12 cellular contexts compared by ENCODE assay signal in genomic region chr10:31749293-31749692, GRCh38.
DNase-seq lines count a peak whose midpoint lies in the region; ATAC-seq and TF ChIP-seq lines count a peak whose summit lies in the region.
"Had no signal": no experiment of that assay in that cellular context is flagged by ENCODE, and none has a peak within 500 bp of the region (broad histone marks: within the 10 kb centered on the region; RNA-seq: fewer than 3 reads in every experiment).

No MANE protein-coding gene starts in this region.

- no peaks in the 10 kb centered on the region for H3K9me2 ChIP-seq in SK-N-SH

- no peaks in the 10 kb centered on the region for H3K79me1 ChIP-seq in mesendoderm (ENCODE audit: low read length)

- no peak overlapping the region for H2AK5ac ChIP-seq in mesendoderm (ENCODE audit: low read length)

- H3K27me3 ChIP-seq in SK-N-SH (ENCODE audit: insufficient read depth): no peaks in the 10 kb centered on the region
- no peaks in the 10 kb centered on the region for H3K27me3 ChIP-seq in tibial artery
- H3K27me3 ChIP-seq in mesendoderm (ENCODE audit: insufficient read depth, low read length, poor library complexity): no peaks in the 10 kb centered on the region
- H3K27me3 ChIP-seq in adrenal gland: no peaks in the 10 kb centered on the region

- H3K4me2 ChIP-seq in SK-N-SH: no peak overlapping the region
- H3K4me2 ChIP-seq in mesendoderm (ENCODE audit: low read length): no peak overlapping the region

- H3K4ac ChIP-seq in mesendoderm (ENCODE audit: low read depth, low read length): no peak overlapping the region

- H2AFZ ChIP-seq in SK-N-SH (ENCODE audit: low read depth): peak overlapping the region; percentile 96; the same call in 1 of the 2 replicates

- H3K4me1 ChIP-seq in SK-N-SH (ENCODE audit: control insufficient read depth in 1 of 2, insufficient read depth in 2 of 2, low read depth in 1 of 2, low read length in 1 of 2) (peaks cover 26 to 28% of the 10 kb centered on the region in 2 experiments; a peak in 3 of 4 replicates), tibial artery (peaks cover 0 to 27% (median 14%) of the 10 kb centered on the region in 4 donors), mesendoderm (ENCODE audit: control insufficient read depth, low read depth, low read length) (no peaks in the 10 kb centered on the region), adrenal gland (replicated peaks in 1 of 2) (peaks cover under 1 to 32% of the 10 kb centered on the region in 2 donors)

- H3K9ac ChIP-seq in SK-N-SH (no peak overlapping the region), mesendoderm (ENCODE audit: low read length) (no peak overlapping the region)

- POLR2A ChIA-PET in SK-N-SH (lab: Yijun Ruan, JAX): interaction anchor here (2.1 kb wide), 1 partner anchor 11 kb away, joined by 7 read pairs; no protein-coding TSS in a partner anchor

- H3K23ac ChIP-seq in mesendoderm (ENCODE audit: low read length): no peak overlapping the region

- no peak for TF ChIP-seq POLR2A in adrenal gland (IDR thresholded peaks at IDR 0.05)

- no peaks in the 10 kb centered on the region for H4K20me1 ChIP-seq in SK-N-SH (ENCODE audit: insufficient read depth)

- CTCF ChIA-PET in SK-N-SH (lab: Yijun Ruan, JAX): interaction anchor here (0.9 to 2.0 kb wide), 4 partner anchors 14 to 965 kb away, joined by 3 to 6 read pairs (median 4); no protein-coding TSS in a partner anchor

- intact Hi-C loops in tibial artery (cut with DNase I; ENCODE audit: low total_unique reads): no loop called here
- intact Hi-C loops in adrenal gland (cut with DNase I): no loop called here

- H2BK5ac ChIP-seq in mesendoderm (ENCODE audit: low read length): no peak overlapping the region

- no peak overlapping the region for H3K18ac ChIP-seq in mesendoderm (ENCODE audit: low read length)

- no peak overlapping the region for H2BK15ac ChIP-seq in mesendoderm (replicated peaks; ENCODE audit: low read depth)

- no peak overlapping the region for H4K8ac ChIP-seq in mesendoderm (ENCODE audit: low read depth, low read length)

- H3K27ac ChIP-seq in SK-N-SH (ENCODE audit: low read depth in 2 of 2, low read length in 1 of 2): peak overlapping the region in 1 of 2 experiments; percentile 86; a peak in 2 of 4 replicates
- peak overlapping the region; percentile 36 to 53 for H3K27ac ChIP-seq in tibial artery
- H3K27ac ChIP-seq in mesendoderm (ENCODE audit: low read depth, low read length): no peak overlapping the region
- H3K27ac ChIP-seq in adrenal gland: peak overlapping the region in 1 of 5 donors; percentile 7

- H3K79me2 ChIP-seq in SK-N-SH (ENCODE audit: insufficient read depth): no peaks in the 10 kb centered on the region
- H3K79me2 ChIP-seq in mesendoderm (ENCODE audit: control insufficient read depth, insufficient read depth, low read length): no peaks in the 10 kb centered on the region

- DNase-seq in SK-N-SH: peak; percentile 56
- DNase-seq in NCI-H524 treated with DMSO at 0.1 percent for 48 hours (lab: John Stamatoyannopoulos, UW): peak; percentile 15
- DNase-seq in globus pallidus (ENCODE audit: low spot score): peak; percentile 22
- peak in 1 of 2 donors; percentile 57 for DNase-seq in tibial artery
- no peak for DNase-seq in mesendoderm
- no peak for DNase-seq in adrenal gland
- DNase-seq in kidney glomerular epithelial cell (lab: John Stamatoyannopoulos, UW): no peak
- DNase-seq: activated CD4-positive, alpha-beta T cell treated with anti-CD3 and anti-CD28 coated beads, Interleukin-2, amount 50 U/mL, for 4 hours; GDM1; T-helper 1 cell had no signal

- peaks cover 14% of the 10 kb centered on the region for H3F3A ChIP-seq in SK-N-SH (replicated peaks; ENCODE audit: insufficient read depth)

- WGBS in SK-N-SH (ENCODE audit: low lambda C conversion rate): 85% methylated on average over 7 of the region's 13 CpGs
- no CpG with 5 or more reads among the region's 13 CpGs for WGBS in mesendoderm (ENCODE audit: extremely low coverage, insufficient coverage, low lambda C conversion rate)
- 82 to 93% (median 87%) methylated on average over 3 to 13 of the region's 13 CpGs for WGBS in adrenal gland, 4 donors

- H3K4me3 ChIP-seq in SK-N-SH (ENCODE audit: low read depth in 2 of 2, low read length in 1 of 2) (no peak overlapping the region), tibial artery (no peak overlapping the region), mesendoderm (ENCODE audit: low read length) (no peak overlapping the region), adrenal gland (no peak overlapping the region)

- no peak overlapping the region for H3K56ac ChIP-seq in mesendoderm (ENCODE audit: low read length)

- no peak overlapping the region for H2BK120ac ChIP-seq in mesendoderm (ENCODE audit: low read depth, low read length)

- ATAC-seq in SK-N-SH treated with all-trans-retinoic acid at 6 μM for 48 hours: no peak
- ATAC-seq: activated naive CD4-positive, alpha-beta T cell treated with anti-CD3 and anti-CD28 coated beads, Interleukin-2, amount 50 U/mL, for 72 hours had no signal

- no peak for TF ChIP-seq RAD21 in SK-N-SH (IDR thresholded peaks at IDR 0.05; ENCODE audit: low read length)

- no peaks in the 10 kb centered on the region for H3K36me3 ChIP-seq in SK-N-SH (replicated peaks in 1 of 2; ENCODE audit: control insufficient read depth in 1 of 2, insufficient read depth in 2 of 2, low read length in 1 of 2)
- H3K36me3 ChIP-seq in tibial artery: no peaks in the 10 kb centered on the region
- H3K36me3 ChIP-seq in mesendoderm (ENCODE audit: control insufficient read depth, insufficient read depth, low read length): no peaks in the 10 kb centered on the region
- H3K36me3 ChIP-seq in adrenal gland (replicated peaks in 1 of 2): no peaks in the 10 kb centered on the region

- H3K9me3 ChIP-seq in SK-N-SH (no peaks in the 10 kb centered on the region), tibial artery (no peaks in the 10 kb centered on the region), adrenal gland (replicated peaks in 1 of 3) (no peaks in the 10 kb centered on the region)

- H4K5ac ChIP-seq in mesendoderm (ENCODE audit: low read length): no peak overlapping the region

- no peak for TF ChIP-seq EP300 in SK-N-SH (IDR thresholded peaks at IDR 0.05; ENCODE audit: borderline replicate concordance in 1 of 2, low read depth in 1 of 2, low read length in 1 of 2)

- TF ChIP-seq CTCF in SK-N-SH (IDR thresholded peaks at IDR 0.05): no peak
- no peak for TF ChIP-seq CTCF in tibial artery (IDR thresholded peaks at IDR 0.05)
- TF ChIP-seq CTCF in adrenal gland (IDR thresholded peaks at IDR 0.05): no peak

TF ChIP-seq in SK-N-SH, 30 proteins besides CTCF, POLR2A, EP300 and RAD21 (continues in another document):
- no peak for TF ChIP-seq FOXM1 (IDR thresholded peaks at IDR 0.05; ENCODE audit: low read depth)
- TF ChIP-seq YY1 (IDR thresholded peaks at IDR 0.05; ENCODE audit: low read depth): no peak
- no peak for TF ChIP-seq MEF2A (IDR thresholded peaks at IDR 0.05; ENCODE audit: borderline replicate concordance, low read depth)
- no peak for TF ChIP-seq TCF12 (IDR thresholded peaks at IDR 0.05)
- no peak for TF ChIP-seq MXI1 (IDR thresholded peaks at IDR 0.05; ENCODE audit: low read depth, low read length)

TF ChIP-seq in SK-N-SH treated with all-trans-retinoic acid at 6 μM for 48 hours, 23 proteins besides CTCF, POLR2A, EP300 and RAD21:
- TF ChIP-seq ZFP3 (CRISPR knock-in tag; IDR thresholded peaks at IDR 0.05) (no peak), TOX (CRISPR knock-in tag; IDR thresholded peaks at IDR 0.05; ENCODE audit: borderline replicate concordance) (no peak), ZNF8 (CRISPR knock-in tag; IDR thresholded peaks at IDR 0.05) (no peak), POU6F1 (CRISPR knock-in tag; IDR thresholded peaks at IDR 0.05; ENCODE audit: borderline replicate concordance, low read depth) (no peak), SNAI2 (CRISPR knock-in tag; IDR thresholded peaks at IDR 0.05) (no peak), PPARA (CRISPR knock-in tag; IDR thresholded peaks at IDR 0.05; ENCODE audit: borderline replicate concordance) (no peak), ZNF70 (CRISPR knock-in tag; IDR thresholded peaks at IDR 0.05) (no peak), OSR1 (CRISPR knock-in tag; IDR thresholded peaks at IDR 0.05) (no peak), TCF4 (CRISPR knock-in tag; IDR thresholded peaks at IDR 0.05; ENCODE audit: borderline replicate concordance) (no peak), CREB5 (CRISPR knock-in tag; IDR thresholded peaks at IDR 0.05; ENCODE audit: low read depth) (no peak), CSDC2 (CRISPR knock-in tag; IDR thresholded peaks at IDR 0.05) (no peak)

Comparison
In these comparisons a context has a peak if more than half of its experiments do, and no peak if none do; other contexts are left out.
1. DNase-seq: peak in SK-N-SH (single experiment), NCI-H524 treated with DMSO at 0.1 percent for 48 hours (single experiment) and globus pallidus (single experiment); none in mesendoderm (single experiment), adrenal gland (0 of 7) and kidney glomerular epithelial cell (single experiment).